In genomic region chr14:22391908-22392307, GRCh38 we compare ENCODE assay signal across 8 cellular contexts.
A peak's percentile ranks its signal among the peaks of the same experiment; 100 is the strongest.
DNase-seq lines count a peak whose midpoint lies in the region; ATAC-seq and TF ChIP-seq lines count a peak whose summit lies in the region.

No MANE protein-coding gene starts in this region.

- no peak overlapping the region for H3K23ac ChIP-seq in IMR-90 (ENCODE audit: low read depth, low read length)

- H3K4ac ChIP-seq in IMR-90 (ENCODE audit: low read depth, low read length) = no peak overlapping the region

- no peak for TF ChIP-seq POLR2A in IMR-90 (IDR thresholded peaks at IDR 0.05; ENCODE audit: low read depth, low read length)

- no peaks in the 10 kb centered on the region for H3K79me2 ChIP-seq in neural progenitor cell (ENCODE audit: low read depth)

- H4K8ac ChIP-seq in IMR-90 (ENCODE audit: low read depth in 2 of 2, low read length in 2 of 2) = no peak overlapping the region

- no peak overlapping the region for H3K4me3 Mint-ChIP-seq in neural progenitor cell

- no peak overlapping the region for H3K4me3 ChIP-seq in IMR-90 (ENCODE audit: insufficient read depth, low read depth, low read length)
- H3K4me3 ChIP-seq in foreskin fibroblast (ENCODE audit: low read depth in 1 of 2, low read length in 2 of 2) = no peak overlapping the region
- H3K4me3 ChIP-seq in neural progenitor cell = no peak overlapping the region

- H3K4me1 ChIP-seq in IMR-90 (ENCODE audit: control insufficient read depth, insufficient read depth, low read length) = no peaks in the 10 kb centered on the region
- H3K4me1 ChIP-seq in neural progenitor cell = peaks cover 8% of the 10 kb centered on the region

- peak; percentile 87 for TF ChIP-seq RAD21 in IMR-90 (IDR thresholded peaks at IDR 0.05; ENCODE audit: low read length)

- H2AFZ ChIP-seq in IMR-90 (replicated peaks; ENCODE audit: low read length, poor library complexity) (no peak overlapping the region), neural progenitor cell (replicated peaks) (no peak overlapping the region)

- H3K9me1 ChIP-seq in IMR-90 (ENCODE audit: insufficient read depth, low read length) = no peaks in the 10 kb centered on the region

- H3K79me1 ChIP-seq in IMR-90 (ENCODE audit: low read depth in 1 of 2, low read length in 2 of 2) = no peaks in the 10 kb centered on the region

- POLR2A ChIA-PET in IMR-90 (lab: Charles Lee; ENCODE audit: unreplicated experiment) = no interaction called here

- H2AK5ac ChIP-seq in IMR-90 (ENCODE audit: low read depth, low read length) = no peak overlapping the region

- H3K9me3 ChIP-seq in IMR-90 (ENCODE audit: control insufficient read depth, insufficient read depth, low read length) (no peaks in the 10 kb centered on the region), neural progenitor cell (ENCODE audit: low read depth) (no peaks in the 10 kb centered on the region)

- H3K9me3 Mint-ChIP-seq in neural progenitor cell = no peaks in the 10 kb centered on the region

- dilution Hi-C loops in IMR-90 (cut with HindIII; ENCODE audit: low sequenced_read_pairs, unreplicated experiment) = no loop called here

- intact Hi-C loops in IMR-90 (cut with micrococcal nuclease) = loop anchor here (1.0 kb wide), 1 partner anchor 81 kb away; no protein-coding TSS in a partner anchor

- no peak overlapping the region for H4K91ac ChIP-seq in IMR-90 (ENCODE audit: insufficient read depth, low read depth, low read length)

- CTCF ChIA-PET in IMR-90 (lab: Yijun Ruan, JAX) = interaction anchor here (0.9 to 1.1 kb wide), 3 partner anchors 11 to 146 kb away, joined by 3 to 4 read pairs (median 3); no protein-coding TSS in a partner anchor

- TF ChIP-seq CTCF in IMR-90 (conservative IDR thresholded peaks at IDR 0.05; ENCODE audit: low read depth, low read length) = peak; percentile 76
- TF ChIP-seq CTCF in foreskin fibroblast (IDR thresholded peaks at IDR 0.05; ENCODE audit: low read depth, low read length) = peak; percentile 67
- peak; percentile 80 for TF ChIP-seq CTCF in neural progenitor cell (IDR thresholded peaks at IDR 0.05)

- peak overlapping the region; percentile 96 for H3K27ac Mint-ChIP-seq in neural progenitor cell

- no peak overlapping the region for H3K18ac ChIP-seq in IMR-90 (ENCODE audit: low read depth, low read length)

- no peak overlapping the region for H2BK5ac ChIP-seq in IMR-90 (ENCODE audit: low read depth, low read length, poor library complexity, severe bottlenecking)

- peaks cover 4% of the 10 kb centered on the region for H3K36me3 Mint-ChIP-seq in neural progenitor cell

- H3K36me3 ChIP-seq in IMR-90 (ENCODE audit: control insufficient read depth, insufficient read depth, low read length) = no peaks in the 10 kb centered on the region
- no peaks in the 10 kb centered on the region for H3K36me3 ChIP-seq in neural progenitor cell

- DNase-seq in NK-92 treated with Interleukin-12 subunit alpha and Interleukin-12 subunit beta, amount 100 ng/mL, for 24 hours (lab: John Stamatoyannopoulos, UW) = peak; percentile 34
- DNase-seq in NK-92 (lab: John Stamatoyannopoulos, UW; ENCODE audit: unreplicated experiment) (no peak), IMR-90 (peak; percentile 65), SKM-1 treated with dmso at 0.1 percent for 144 hours (lab: John Stamatoyannopoulos, UW; ENCODE audit: unreplicated experiment) (peak; percentile 59), foreskin fibroblast (peak; percentile 37 to 71), neural progenitor cell (ENCODE audit: low spot score) (peak; percentile 85)

- no peak overlapping the region for H3K56ac ChIP-seq in IMR-90 (ENCODE audit: extremely low read depth, insufficient read depth, low read length)

- H3K4me2 ChIP-seq in IMR-90 (ENCODE audit: low read depth, low read length) (no peak overlapping the region), neural progenitor cell (no peak overlapping the region)

- H4K20me1 ChIP-seq in IMR-90 (ENCODE audit: insufficient read depth, low read length) (no peaks in the 10 kb centered on the region), neural progenitor cell (ENCODE audit: low read depth) (no peaks in the 10 kb centered on the region)

- H2AK9ac ChIP-seq in IMR-90 (replicated peaks; ENCODE audit: low read depth, low read length, poor library complexity) = no peak overlapping the region

- H3K9ac ChIP-seq in IMR-90 (ENCODE audit: low read depth, low read length) (no peak overlapping the region), neural progenitor cell (no peak overlapping the region)

- in situ Hi-C loops in IMR-90 (cut with MboI; ENCODE audit: low sequenced_read_pairs) = loop anchor here (5.0 to 25.0 kb wide), 4 partner anchors 80 to 470 kb away; partner anchors contain the start of gene LRP10

- peak; percentile 54 for ATAC-seq in IMR-90 (ENCODE audit: low read depth)
- ATAC-seq in GM18867 (IDR thresholded peaks at IDR 0.05; ENCODE audit: unreplicated experiment) = no peak
- no peak for ATAC-seq in HG03460 (IDR thresholded peaks at IDR 0.05; ENCODE audit: unreplicated experiment)

- H2BK120ac ChIP-seq in IMR-90 (ENCODE audit: low read depth, low read length) = no peak overlapping the region

- no peak overlapping the region for H3K14ac ChIP-seq in IMR-90 (replicated peaks; ENCODE audit: low read depth, low read length)

- H2BK20ac ChIP-seq in IMR-90 (ENCODE audit: low read depth, low read length) = no peak overlapping the region

- H3F3A ChIP-seq in neural progenitor cell (ENCODE audit: low read depth) = no peaks in the 10 kb centered on the region

- H3K4me1 Mint-ChIP-seq in neural progenitor cell = peaks cover 60% of the 10 kb centered on the region

- no peak overlapping the region for H3K27ac ChIP-seq in IMR-90 (ENCODE audit: insufficient read depth, low read length)
- H3K27ac ChIP-seq in neural progenitor cell = no peak overlapping the region

- no peak overlapping the region for H2BK15ac ChIP-seq in IMR-90 (ENCODE audit: low read depth, low read length)

- H4K5ac ChIP-seq in IMR-90 (ENCODE audit: low read depth, low read length) = no peak overlapping the region

- H3K27me3 Mint-ChIP-seq in neural progenitor cell (ENCODE audit: insufficient read depth, low read depth) = peaks cover 8% of the 10 kb centered on the region

- peaks cover 30% of the 10 kb centered on the region for H3K27me3 ChIP-seq in IMR-90 (ENCODE audit: control insufficient read depth, insufficient read depth, low read length)
- H3K27me3 ChIP-seq in neural progenitor cell = no peaks in the 10 kb centered on the region

- no TSS peak for BruUV-seq in IMR-90 (replicated peaks; lab: Mats Ljungman, UMichigan)

- WGBS in IMR-90 (ENCODE audit: extremely low coverage in 2 of 2, insufficient read length in 1 of 2), 2 experiments = 14% methylated on average over 1 of the region's 6 CpGs; no CpG with 5 or more reads in 1 of the 2 experiments

TF ChIP-seq in IMR-90, 13 proteins besides CTCF, POLR2A, EP300 and RAD21:
- TF ChIP-seq CHD1 (IDR thresholded peaks at IDR 0.05; ENCODE audit: low read depth, low read length) = no peak
- TF ChIP-seq RCOR1 (IDR thresholded peaks at IDR 0.05; ENCODE audit: insufficient replicate concordance, low read length) = no peak
- TF ChIP-seq RFX5 (IDR thresholded peaks at IDR 0.05; ENCODE audit: low read depth, low read length) = no peak
- TF ChIP-seq SMC3 (IDR thresholded peaks at IDR 0.05; ENCODE audit: low read depth, low read length) = peak; percentile 63
- no peak for TF ChIP-seq ELK1 (IDR thresholded peaks at IDR 0.05; ENCODE audit: borderline replicate concordance, low read depth, low read length)
